ENCODE assay signal across 1 cellular context in the genomic region with DNA sequence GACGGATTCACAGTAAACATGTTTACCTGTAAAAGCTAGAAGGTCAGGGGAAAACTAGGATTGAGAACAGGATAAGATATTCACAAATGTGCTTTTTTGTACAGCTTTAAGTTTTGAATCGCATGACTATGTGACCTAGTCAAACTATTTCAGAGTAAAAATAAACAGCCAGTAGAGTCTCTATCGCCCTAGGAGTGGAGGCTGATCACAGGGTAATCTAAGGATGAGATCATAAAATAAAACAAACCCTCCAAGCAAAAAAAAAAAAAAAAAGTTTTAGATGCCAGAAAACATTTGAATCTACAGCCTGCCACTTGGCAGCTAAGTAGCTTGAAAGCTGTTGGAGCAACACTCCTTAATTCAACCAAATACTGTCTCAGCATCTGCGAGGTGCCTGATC.
TF ChIP-seq lines count a peak whose summit lies in the region.

No MANE protein-coding gene starts in this region.

TF ChIP-seq in SK-N-SH treated with all-trans-retinoic acid at 6 μM for 48 hours, 23 proteins besides CTCF, POLR2A, EP300 and RAD21 (continued from another document):
- TF ChIP-seq, protein P1, sequence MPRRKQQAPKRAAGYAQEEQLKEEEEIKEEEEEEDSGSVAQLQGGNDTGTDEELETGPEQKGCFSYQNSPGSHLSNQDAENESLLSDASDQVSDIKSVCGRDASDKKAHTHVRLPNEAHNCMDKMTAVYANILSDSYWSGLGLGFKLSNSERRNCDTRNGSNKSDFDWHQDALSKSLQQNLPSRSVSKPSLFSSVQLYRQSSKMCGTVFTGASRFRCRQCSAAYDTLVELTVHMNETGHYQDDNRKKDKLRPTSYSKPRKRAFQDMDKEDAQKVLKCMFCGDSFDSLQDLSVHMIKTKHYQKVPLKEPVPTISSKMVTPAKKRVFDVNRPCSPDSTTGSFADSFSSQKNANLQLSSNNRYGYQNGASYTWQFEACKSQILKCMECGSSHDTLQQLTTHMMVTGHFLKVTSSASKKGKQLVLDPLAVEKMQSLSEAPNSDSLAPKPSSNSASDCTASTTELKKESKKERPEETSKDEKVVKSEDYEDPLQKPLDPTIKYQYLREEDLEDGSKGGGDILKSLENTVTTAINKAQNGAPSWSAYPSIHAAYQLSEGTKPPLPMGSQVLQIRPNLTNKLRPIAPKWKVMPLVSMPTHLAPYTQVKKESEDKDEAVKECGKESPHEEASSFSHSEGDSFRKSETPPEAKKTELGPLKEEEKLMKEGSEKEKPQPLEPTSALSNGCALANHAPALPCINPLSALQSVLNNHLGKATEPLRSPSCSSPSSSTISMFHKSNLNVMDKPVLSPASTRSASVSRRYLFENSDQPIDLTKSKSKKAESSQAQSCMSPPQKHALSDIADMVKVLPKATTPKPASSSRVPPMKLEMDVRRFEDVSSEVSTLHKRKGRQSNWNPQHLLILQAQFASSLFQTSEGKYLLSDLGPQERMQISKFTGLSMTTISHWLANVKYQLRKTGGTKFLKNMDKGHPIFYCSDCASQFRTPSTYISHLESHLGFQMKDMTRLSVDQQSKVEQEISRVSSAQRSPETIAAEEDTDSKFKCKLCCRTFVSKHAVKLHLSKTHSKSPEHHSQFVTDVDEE (CRISPR knock-in tag; IDR thresholded peaks at IDR 0.05) = no peak
- TF ChIP-seq ESRRG (CRISPR knock-in tag; IDR thresholded peaks at IDR 0.05) = no peak
